ENCODE assay signal across 18 cellular contexts in genomic region chr11:27462543-27462942, GRCh38. TPM values are rescaled to one million over a fixed set of nuclear protein-coding genes. Genes with fewer than 3 reads are reported as not detected.
DNase-seq lines count a peak whose midpoint lies in the region; ATAC-seq, FAIRE-seq and TF ChIP-seq lines count a peak whose summit lies in the region.
"Had no signal": no experiment of that assay in that cellular context is flagged by ENCODE, and none has a peak within 500 bp of the region (broad histone marks: within the 10 kb centered on the region; RNA-seq: fewer than 3 reads in every experiment).

No MANE protein-coding gene starts in this region.

- TF ChIP-seq CTCF in Caco-2 (IDR thresholded peaks at IDR 0.05; ENCODE audit: insufficient read depth in 1 of 2, low read depth in 1 of 2, low read length in 1 of 2, severe bottlenecking in 1 of 2, unreplicated experiment in 1 of 2) (no peak), K562 (IDR thresholded peaks at IDR 0.05 in 2 of 3, conservative IDR thresholded peaks at IDR 0.05 in 1 of 3; ENCODE audit: insufficient read depth in 2 of 3, low read depth in 1 of 3, low read length in 3 of 3) (no peak), kidney (IDR thresholded peaks at IDR 0.05; ENCODE audit: borderline replicate concordance, extremely low read depth, insufficient read depth) (no peak), pancreas (IDR thresholded peaks at IDR 0.05) (no peak)

- TF ChIP-seq POLR2A in K562 (conservative IDR thresholded peaks at IDR 0.05): no peak

- H3K9ac ChIP-seq in K562 (ENCODE audit: insufficient read depth in 1 of 2, low read depth in 2 of 2, low read length in 2 of 2): peak overlapping the region in 1 of 2 experiments; percentile 26; a peak in 1 of 4 replicates
- peak overlapping the region; percentile 32 for H3K9ac ChIP-seq in iPS-15b (ENCODE audit: low read depth, low read length)
- no peak overlapping the region for H3K9ac ChIP-seq in kidney (ENCODE audit: low read length in 2 of 2)

- H3K9me3 ChIP-seq in Caco-2 (no peaks in the 10 kb centered on the region), K562 (replicated peaks; ENCODE audit: control insufficient read depth, insufficient read depth, low read depth, low read length) (no peaks in the 10 kb centered on the region), iPS-15b (ENCODE audit: control insufficient read depth, insufficient read depth, low read length) (no peaks in the 10 kb centered on the region), kidney (ENCODE audit: control insufficient read depth in 1 of 2, low read length in 2 of 2) (no peaks in the 10 kb centered on the region), pancreas (no peaks in the 10 kb centered on the region)

- intact Hi-C loops in Caco-2 (cut with micrococcal nuclease; ENCODE audit: unreplicated experiment): no loop called here
- intact Hi-C loops in K562 (cut with micrococcal nuclease): no loop called here
- intact Hi-C loops in kidney (cut with DNase I): no loop called here
- intact Hi-C loops in pancreas (cut with DNase I): loop anchor here (10.0 kb wide), 1 partner anchor 88 kb away; no protein-coding TSS in a partner anchor

- H3K9me1 ChIP-seq in K562 (ENCODE audit: control insufficient read depth, insufficient read depth, low read length): no peaks in the 10 kb centered on the region

- TF ChIP-seq RAD21 in K562 (CRISPR knock-in tag; conservative IDR thresholded peaks at IDR 0.05 in 1 of 2, IDR thresholded peaks at IDR 0.05 in 1 of 2): no peak

- H3K4me3 ChIP-seq in Caco-2 (ENCODE audit: low read depth, low read length): no peak overlapping the region
- H3K4me3 ChIP-seq in K562: no peak overlapping the region
- no peak overlapping the region for H3K4me3 ChIP-seq in iPS-15b (ENCODE audit: low read depth, low read length)
- H3K4me3 ChIP-seq in kidney (ENCODE audit: low read length in 2 of 2): no peak overlapping the region
- H3K4me3 ChIP-seq in pancreas: no peak overlapping the region

- H3K27me3 ChIP-seq in Caco-2 (replicated peaks; ENCODE audit: control insufficient read depth, insufficient read depth, low read length) (no peaks in the 10 kb centered on the region), K562 (ENCODE audit: control insufficient read depth in 2 of 2, insufficient read depth in 2 of 2, low read length in 2 of 2) (no peaks in the 10 kb centered on the region), iPS-15b (ENCODE audit: control insufficient read depth, insufficient read depth, low read length) (no peaks in the 10 kb centered on the region), pancreas (no peaks in the 10 kb centered on the region)

- H4K20me1 ChIP-seq in K562 (replicated peaks; ENCODE audit: control insufficient read depth, insufficient read depth, low read length): no peaks in the 10 kb centered on the region

- peaks cover 6% of the 10 kb centered on the region for H3K36me3 Mint-ChIP-seq in Caco-2 (ENCODE audit: insufficient read depth, unreplicated experiment)
- no peaks in the 10 kb centered on the region for H3K36me3 Mint-ChIP-seq in activated naive CD8-positive, alpha-beta T cell treated with anti-CD3 and anti-CD28 coated beads for 36 hours

- no TSS peak for BruUV-seq in Caco-2 (replicated peaks; lab: Mats Ljungman, UMichigan)
- BruUV-seq in K562 (replicated peaks; lab: Mats Ljungman, UMichigan): no TSS peak

- peaks cover 27% of the 10 kb centered on the region for H3K4me1 ChIP-seq in Caco-2
- peaks cover 0 to 18% of the 10 kb centered on the region in 2 experiments; a peak in 2 of 5 replicates for H3K4me1 ChIP-seq in K562 (replicated peaks in 1 of 2; ENCODE audit: control insufficient read depth in 2 of 2, insufficient read depth in 2 of 2, low read length in 2 of 2)
- peaks cover 24% of the 10 kb centered on the region for H3K4me1 ChIP-seq in iPS-15b (ENCODE audit: control insufficient read depth, insufficient read depth, low read length)
- H3K4me1 ChIP-seq in kidney (ENCODE audit: control insufficient read depth in 1 of 2, insufficient read depth in 1 of 2, low read depth in 1 of 2, low read length in 2 of 2): peaks cover 16 to 35% of the 10 kb centered on the region in 2 donors
- H3K4me1 ChIP-seq in pancreas: peaks cover 48 to 70% (median 64%) of the 10 kb centered on the region in 3 donors

- H3K27ac ChIP-seq in K562 (ENCODE audit: extremely low read depth, low read depth, low read length) (peak overlapping the region; percentile 11; the same call in 1 of the 3 replicates), kidney (ENCODE audit: low read depth in 2 of 2, low read length in 2 of 2) (no peak overlapping the region), pancreas (peak overlapping the region in 2 of 4 donors; percentile 93 to 95)
- H3K27ac ChIP-seq: C4-2B had no signal

- no peaks in the 10 kb centered on the region for H3K27me3 Mint-ChIP-seq in Caco-2 (ENCODE audit: insufficient read depth, unreplicated experiment)
- peaks cover 6% of the 10 kb centered on the region for H3K27me3 Mint-ChIP-seq in activated naive CD8-positive, alpha-beta T cell treated with anti-CD3 and anti-CD28 coated beads for 36 hours

- FAIRE-seq in K562 (lab: Jason Lieb, UNC): peak; percentile 67
- no peak for FAIRE-seq in kidney (lab: Jason Lieb, UNC)
- FAIRE-seq in pancreas (lab: Jason Lieb, UNC): no peak
- FAIRE-seq: endometrium had no signal

- CTCF ChIA-PET in Caco-2 (lab: Charles Lee): no interaction called here
- CTCF ChIA-PET in K562 (lab: Yijun Ruan, JAX; ENCODE audit: low intra/inter-chr PET ratio): no interaction called here

- no peak overlapping the region for H3K4me3 Mint-ChIP-seq in Caco-2 (ENCODE audit: unreplicated experiment)
- H3K4me3 Mint-ChIP-seq in activated naive CD8-positive, alpha-beta T cell treated with anti-CD3 and anti-CD28 coated beads for 36 hours: no peak overlapping the region
- H3K4me3 Mint-ChIP-seq: neural crest cell had no signal

- DNase-seq in Caco-2 (no peak), MV-4-11 (lab: John Stamatoyannopoulos, UW) (peak; percentile 82), K562 (ENCODE audit: extremely low read depth in 1 of 4, low spot score in 3 of 4) (peak in 2 of 4 experiments; percentile 30 to 59), kidney (no peak), pancreas (no peak)
- DNase-seq in activated naive CD8-positive, alpha-beta T cell treated with anti-CD3 and anti-CD28 coated beads for 36 hours: no peak
- DNase-seq: activated effector memory CD4-positive, alpha-beta T cell treated with Interleukin-2 at 50 U/mL for 16 hours; amniotic stem cell; DMS79; NCI-H187 treated with DMSO at 0.1 percent for 48 hours; SHP77 treated with DMSO at 0.1 percent for 48 hours; stimulated activated CD4-positive, alpha-beta T cell treated with anti-CD3 and anti-CD28 coated beads, Interleukin-15, amount 100 ng/mL, for 24 hours; stimulated activated naive CD4-positive, alpha-beta T cell had no signal

- H3K4me1 Mint-ChIP-seq in Caco-2 (ENCODE audit: low read depth, unreplicated experiment): peaks cover 36% of the 10 kb centered on the region
- H3K4me1 Mint-ChIP-seq in activated naive CD8-positive, alpha-beta T cell treated with anti-CD3 and anti-CD28 coated beads for 36 hours: no peaks in the 10 kb centered on the region

- WGBS in K562 (ENCODE audit: insufficient coverage, low coverage, missing lambda C conversion rate): 5% methylated on average over 5 of the region's 5 CpGs
- 25 to 37% methylated on average over 5 of the region's 5 CpGs for WGBS in pancreas, 2 donors

- TF ChIP-seq EP300 in K562 (IDR thresholded peaks at IDR 0.05; ENCODE audit: low read length): no peak

- peak overlapping the region; percentile 6; the same call in 1 of the 2 replicates for H3K4me2 ChIP-seq in K562 (ENCODE audit: insufficient read depth, low read length)

- H3K36me3 ChIP-seq in Caco-2 (ENCODE audit: control insufficient read depth, insufficient read depth, low read length): no peaks in the 10 kb centered on the region; the same call in 1 of the 2 replicates
- no peaks in the 10 kb centered on the region for H3K36me3 ChIP-seq in K562 (ENCODE audit: control insufficient read depth, insufficient read depth, low read length)
- no peaks in the 10 kb centered on the region for H3K36me3 ChIP-seq in iPS-15b (ENCODE audit: control insufficient read depth, insufficient read depth, low read length)
- H3K36me3 ChIP-seq in kidney (ENCODE audit: control insufficient read depth in 1 of 2, insufficient read depth in 2 of 2, low read length in 2 of 2): no peaks in the 10 kb centered on the region
- H3K36me3 ChIP-seq in pancreas: no peaks in the 10 kb centered on the region

- H3K79me2 ChIP-seq in K562 (ENCODE audit: control insufficient read depth, insufficient read depth, low read length): peaks cover 23% of the 10 kb centered on the region

- POLR2A ChIA-PET in Caco-2 (lab: Charles Lee): no interaction called here
- POLR2A ChIA-PET in K562 (lab: Yijun Ruan, JAX): interaction anchor here (0.7 to 0.9 kb wide), 3 partner anchors 9 to 42 kb away, joined by 3 read pairs; partner anchors contain the start of gene LGR4

- peak overlapping the region; percentile 75 for H2AFZ ChIP-seq in K562 (ENCODE audit: low read depth, low read length)

- peak overlapping the region; percentile 91 for H3K27ac Mint-ChIP-seq in Caco-2 (ENCODE audit: unreplicated experiment)
- H3K27ac Mint-ChIP-seq in activated naive CD8-positive, alpha-beta T cell treated with anti-CD3 and anti-CD28 coated beads for 36 hours: no peak overlapping the region

- peak; percentile 78 for ATAC-seq in K562
- ATAC-seq in HG03097 (IDR thresholded peaks at IDR 0.05; ENCODE audit: low FRiP score, unreplicated experiment): no peak
- ATAC-seq in pancreas: no peak

- in situ Hi-C loops in K562 (cut with MboI): no loop called here

- no peaks in the 10 kb centered on the region for H3K9me3 Mint-ChIP-seq in Caco-2 (ENCODE audit: unreplicated experiment)
- no peaks in the 10 kb centered on the region for H3K9me3 Mint-ChIP-seq in activated naive CD8-positive, alpha-beta T cell treated with anti-CD3 and anti-CD28 coated beads for 36 hours
- H3K9me3 Mint-ChIP-seq: neural crest cell had no signal

RNA-seq across cellular contexts. Expression of gene LGR4, which starts 10.0 kb away (rescaled TPM):
- 34.7 and 37.1 TPM in 2 replicates for total RNA-seq in Caco-2 (2022)
- 23.3 and 49.2 TPM in 2 replicates for total RNA-seq in K562 (2011; cell fraction: chromatin; rRNA removed; ENCODE audit: low replicate concordance)
- 11.5 and 15.8 TPM in 2 replicates for total RNA-seq in K562 (2011; cell fraction: nucleolus; rRNA removed)
- total RNA-seq in K562 (2011; cell fraction: nucleoplasm; rRNA removed): 23.7 and 31.5 TPM in 2 replicates
- 3.1 and 3.8 TPM in 2 replicates for total RNA-seq in K562 (2014; rRNA removed)
- total RNA-seq in K562 (2014; rRNA removed; fragmentation: Illumina TruSeq; extraction: Trizol): 6.4 and 7.3 TPM in 2 replicates
- total RNA-seq in K562 (2015; rRNA removed; fragmentation: Illumina TruSeq; extraction: Trizol): 6.4 and 9.5 TPM in 2 replicates
- 4.7 and 5.8 TPM in 2 replicates for total RNA-seq in K562 (2021)
- polyA plus RNA-seq in K562 (2011; rRNA removed): 10.1 and 10.8 TPM in 2 replicates
- polyA plus RNA-seq in K562 (2011; cell fraction: cytosol; rRNA removed): 2.8 and 5.6 TPM in 2 replicates
- polyA plus RNA-seq in K562 (2011; cell fraction: nucleus; rRNA removed): 12.8 and 22.2 TPM in 2 replicates
- 3.6 and 4.1 TPM in 2 replicates for polyA plus RNA-seq in K562 (2012)
- 3.7 and 5.9 TPM in 2 replicates for polyA plus RNA-seq in K562 (2014; fragmentation: Illumina TruSeq; extraction: Trizol)
- polyA plus RNA-seq in K562 (2014; fragmentation: Nextera tagmentation; extraction: Ambion mirVana): 1 to 10 TPM in 1 of 2 experiments, under 1 TPM in 1; 0.94 to 1.7 TPM
- polyA plus RNA-seq in K562 (2014; rRNA removed): 2.5 and 3.7 TPM in 2 replicates
- 16.6 and 32.2 TPM in 2 replicates for polyA minus RNA-seq in K562 (2011; rRNA and poly(A)+ RNA removed)
- polyA minus RNA-seq in K562 (2011; cell fraction: cytosol; rRNA and poly(A)+ RNA removed): 7.6 and 8.6 TPM in 2 replicates
- 18.0 and 44.5 TPM in 2 replicates for polyA minus RNA-seq in K562 (2011; cell fraction: nucleus; rRNA and poly(A)+ RNA removed)
- total RNA-seq in kidney: 109 TPM
- polyA plus RNA-seq in kidney (ENCODE audit: insufficient read depth, low read depth, low replicate concordance): 22.7 TPM
- total RNA-seq in pancreas: 10 to 100 TPM; 44.4 to 73.0 (median 57.5) TPM
- 10 to 100 TPM; 23.4 to 27.0 TPM for polyA plus RNA-seq in pancreas
- total RNA-seq in activated naive CD8-positive, alpha-beta T cell treated with anti-CD3 and anti-CD28 coated beads for 36 hours: under 1 TPM; 0.06 to 0.08 TPM

RNA-seq across cellular contexts. Expression of gene LIN7C, which starts 44.0 kb away (rescaled TPM):
- 35.9 and 39.8 TPM in 2 replicates for total RNA-seq in Caco-2 (2022)
- 3.3 and 11.8 TPM in 2 replicates for total RNA-seq in K562 (2011; cell fraction: chromatin; rRNA removed; ENCODE audit: low replicate concordance)
- 2.7 and 3.2 TPM in 2 replicates for total RNA-seq in K562 (2011; cell fraction: nucleolus; rRNA removed)
- total RNA-seq in K562 (2011; cell fraction: nucleoplasm; rRNA removed): 9.5 and 22.1 TPM in 2 replicates
- total RNA-seq in K562 (2014; rRNA removed): 21.5 and 23.5 TPM in 2 replicates
- 52.7 and 55.9 TPM in 2 replicates for total RNA-seq in K562 (2014; rRNA removed; fragmentation: Illumina TruSeq; extraction: Trizol)
- total RNA-seq in K562 (2015; rRNA removed; fragmentation: Illumina TruSeq; extraction: Trizol): 37.4 and 41.4 TPM in 2 replicates
- 32.7 and 34.1 TPM in 2 replicates for total RNA-seq in K562 (2021)
- 15.7 and 21.5 TPM in 2 replicates for polyA plus RNA-seq in K562 (2011; rRNA removed)
- 7.6 and 15.1 TPM in 2 replicates for polyA plus RNA-seq in K562 (2011; cell fraction: cytosol; rRNA removed)
- 4.2 and 4.3 TPM in 2 replicates for polyA plus RNA-seq in K562 (2011; cell fraction: nucleus; rRNA removed)
- 5.3 and 6.8 TPM in 2 replicates for polyA plus RNA-seq in K562 (2012)
- 8.8 and 10.8 TPM in 2 replicates for polyA plus RNA-seq in K562 (2014; fragmentation: Illumina TruSeq; extraction: Trizol)
- 10 to 100 TPM; 20.0 to 48.1 TPM for polyA plus RNA-seq in K562 (2014; fragmentation: Nextera tagmentation; extraction: Ambion mirVana)
- polyA plus RNA-seq in K562 (2014; rRNA removed): 19.2 and 22.6 TPM in 2 replicates
- 29.7 and 31.2 TPM in 2 replicates for polyA minus RNA-seq in K562 (2011; rRNA and poly(A)+ RNA removed)
- polyA minus RNA-seq in K562 (2011; cell fraction: cytosol; rRNA and poly(A)+ RNA removed): 11.4 and 18.3 TPM in 2 replicates
- 6.9 and 9.6 TPM in 2 replicates for polyA minus RNA-seq in K562 (2011; cell fraction: nucleus; rRNA and poly(A)+ RNA removed)
- total RNA-seq in kidney: 37.8 TPM
- polyA plus RNA-seq in kidney (ENCODE audit: insufficient read depth, low read depth, low replicate concordance): 9.1 TPM
- 10 to 100 TPM; 10.7 to 22.1 (median 17.0) TPM for total RNA-seq in pancreas
- polyA plus RNA-seq in pancreas: 1 to 10 TPM; 5.1 to 8.6 TPM
- total RNA-seq in activated naive CD8-positive, alpha-beta T cell treated with anti-CD3 and anti-CD28 coated beads for 36 hours: 10 to 100 TPM; 29.1 to 30.6 TPM

Comparison
In these comparisons a context has a peak if more than half of its experiments do, and no peak if none do; other contexts are left out.
1. intact Hi-C loops: an anchor here in pancreas (10.0 kb wide); none called in Caco-2, K562 and kidney.